8 cellular contexts compared by ENCODE assay signal in genomic region chr2:177212895-177213856, GRCh38. TPM values are rescaled to one million over a fixed set of nuclear protein-coding genes. Genes with fewer than 3 reads are reported as not detected.
DNase-seq lines count a peak whose midpoint lies in the region; ATAC-seq and TF ChIP-seq lines count a peak whose summit lies in the region.

No MANE protein-coding gene starts in this region.

- H3K36me3 Mint-ChIP-seq in CD14-positive monocyte, result peaks cover 35 to 41% of the 10 kb centered on the region in 2 donors

- DNase-seq in CD14-positive monocyte (ENCODE audit: low spot score), result peak; percentile 93
- DNase-seq in NCI-H69 (lab: John Stamatoyannopoulos, UW), result peak; percentile 89
- DNase-seq in activated CD4-positive, alpha-beta T cell treated with anti-CD3 and anti-CD28 coated beads, Interleukin-2, amount 50 U/mL, for 24 hours (ENCODE audit: low read depth in 1 of 2, low spot score in 1 of 2), result peak; percentile 85 to 91
- DNase-seq in dermis blood vessel endothelial cell, result peak; percentile 91
- peak; percentile 89 to 98 for DNase-seq in lower leg skin (ENCODE audit: low spot score in 2 of 2)
- peak; percentile 94 for DNase-seq in stimulated activated CD4-positive, alpha-beta T cell treated with anti-CD3 and anti-CD28 coated beads, Interleukin-4, amount 100 ng/mL, for 24 hours

- ATAC-seq in GM19372 (IDR thresholded peaks at IDR 0.05; ENCODE audit: low read depth, unreplicated experiment) (peak; percentile 39), HG03520 (IDR thresholded peaks at IDR 0.05; ENCODE audit: unreplicated experiment) (peak; percentile 36)

- H3K27me3 Mint-ChIP-seq in CD14-positive monocyte (ENCODE audit: low read depth in 3 of 3), result no peaks in the 10 kb centered on the region

- peak overlapping the region; percentile 85 for H3K4me3 ChIP-seq in lower leg skin (ENCODE audit: low read depth, poor library complexity, severe bottlenecking)

- peak overlapping the region; percentile 93 to 100 (median 96) for H3K27ac Mint-ChIP-seq in CD14-positive monocyte

- peaks cover 41% of the 10 kb centered on the region for H3K4me1 Mint-ChIP-seq in CD14-positive monocyte

- 0 to 1% methylated on average over 63 to 71 of the region's 74 CpGs for WGBS in lower leg skin, 2 donors

- peaks cover 0 to 3% (median 0%) of the 10 kb centered on the region in 7 donors for H3K9me3 Mint-ChIP-seq in CD14-positive monocyte

- no peak for TF ChIP-seq CTCF in CD14-positive monocyte (IDR thresholded peaks at IDR 0.05)
- TF ChIP-seq CTCF in lower leg skin (IDR thresholded peaks at IDR 0.05), result no peak

- intact Hi-C loops in CD14-positive monocyte (cut with micrococcal nuclease) (loop anchor here in 1 of 2 donors (2.0 to 5.0 kb wide), 2 partner anchors 46 to 52 kb away; partner anchors contain the start of gene NFE2L2), lower leg skin (cut with DNase I; ENCODE audit: low total_unique reads) (no loop called here)

- no peak for TF ChIP-seq POLR2A in lower leg skin (IDR thresholded peaks at IDR 0.05)

- H3K4me3 Mint-ChIP-seq in CD14-positive monocyte, result peak overlapping the region; percentile 88 to 92

RNA-seq across cellular contexts. Expression of gene HNRNPA3, which starts 0.6 kb away (rescaled TPM):
- polyA plus RNA-seq in CD14-positive monocyte, result 10 to 100 TPM; 26.5 to 43.0 TPM
- total RNA-seq in dermis blood vessel endothelial cell (40.7 and 83.4 TPM in 2 replicates), lower leg skin (10 to 100 TPM; 32.6 to 55.9 (median 47.4) TPM)

RNA-seq across cellular contexts. Expression of gene NFE2L2, which starts 51.4 kb away (rescaled TPM):
- 10 to 100 TPM; 38.7 to 51.6 TPM for polyA plus RNA-seq in CD14-positive monocyte
- total RNA-seq in dermis blood vessel endothelial cell, result 57.9 and 69.9 TPM in 2 replicates
- 100 to 1,000 TPM; 120 to 156 (median 128) TPM for total RNA-seq in lower leg skin

Comparison
In these comparisons a context has a peak if more than half of its experiments do, and no peak if none do; other contexts are left out.
1. Peak in every context shown above with its lines: DNase-seq, ATAC-seq and H3K4me3 ChIP-seq.